In the genomic region with DNA sequence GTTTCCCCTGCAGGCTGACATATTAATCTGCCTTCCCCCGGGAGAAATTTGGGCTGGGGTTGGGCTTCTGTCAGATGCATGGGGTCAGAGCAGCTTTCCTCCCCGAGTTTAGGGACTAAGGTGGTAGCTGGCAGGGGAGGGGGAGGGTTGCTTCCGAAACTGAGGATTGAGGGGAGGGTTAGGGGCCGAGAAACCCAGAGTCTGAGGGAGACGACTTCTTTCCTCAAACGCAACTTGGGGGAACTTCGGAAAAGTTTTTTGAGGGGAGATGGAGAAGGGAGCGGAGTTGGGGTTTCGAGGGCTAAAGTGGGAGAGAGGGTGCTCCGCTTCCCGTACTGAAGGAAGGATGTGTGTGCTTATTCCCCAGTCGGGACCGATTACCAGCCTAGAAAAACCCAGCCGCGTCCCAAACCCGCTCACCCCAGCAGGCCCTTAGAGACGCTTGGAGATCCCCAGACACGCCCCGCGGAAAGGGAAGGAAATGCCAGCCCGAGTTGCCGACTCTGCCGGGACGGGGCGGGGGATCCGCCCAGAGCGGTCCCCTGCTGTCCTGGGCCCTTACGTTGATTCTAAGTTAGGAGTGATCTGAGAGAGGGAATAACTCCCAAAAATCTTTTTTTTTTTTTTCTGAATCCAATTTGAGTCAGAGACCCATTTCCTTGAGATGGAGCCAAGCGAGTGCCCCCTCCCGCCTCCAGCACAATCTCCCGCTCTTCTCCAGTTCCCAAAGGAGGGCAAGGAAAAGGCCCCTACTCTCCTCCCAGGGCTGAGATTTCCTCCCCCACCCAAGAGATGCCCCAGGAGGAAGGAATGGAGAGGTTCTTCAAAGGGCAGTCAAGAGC, we compare ENCODE assay signal across 1 cellular context.
TF ChIP-seq lines count a peak whose summit lies in the region.

No MANE protein-coding gene starts in this region.

TF ChIP-seq in K562, 482 proteins besides CTCF, POLR2A, EP300 and RAD21 (continued from another document):
- TF ChIP-seq, protein P1, sequence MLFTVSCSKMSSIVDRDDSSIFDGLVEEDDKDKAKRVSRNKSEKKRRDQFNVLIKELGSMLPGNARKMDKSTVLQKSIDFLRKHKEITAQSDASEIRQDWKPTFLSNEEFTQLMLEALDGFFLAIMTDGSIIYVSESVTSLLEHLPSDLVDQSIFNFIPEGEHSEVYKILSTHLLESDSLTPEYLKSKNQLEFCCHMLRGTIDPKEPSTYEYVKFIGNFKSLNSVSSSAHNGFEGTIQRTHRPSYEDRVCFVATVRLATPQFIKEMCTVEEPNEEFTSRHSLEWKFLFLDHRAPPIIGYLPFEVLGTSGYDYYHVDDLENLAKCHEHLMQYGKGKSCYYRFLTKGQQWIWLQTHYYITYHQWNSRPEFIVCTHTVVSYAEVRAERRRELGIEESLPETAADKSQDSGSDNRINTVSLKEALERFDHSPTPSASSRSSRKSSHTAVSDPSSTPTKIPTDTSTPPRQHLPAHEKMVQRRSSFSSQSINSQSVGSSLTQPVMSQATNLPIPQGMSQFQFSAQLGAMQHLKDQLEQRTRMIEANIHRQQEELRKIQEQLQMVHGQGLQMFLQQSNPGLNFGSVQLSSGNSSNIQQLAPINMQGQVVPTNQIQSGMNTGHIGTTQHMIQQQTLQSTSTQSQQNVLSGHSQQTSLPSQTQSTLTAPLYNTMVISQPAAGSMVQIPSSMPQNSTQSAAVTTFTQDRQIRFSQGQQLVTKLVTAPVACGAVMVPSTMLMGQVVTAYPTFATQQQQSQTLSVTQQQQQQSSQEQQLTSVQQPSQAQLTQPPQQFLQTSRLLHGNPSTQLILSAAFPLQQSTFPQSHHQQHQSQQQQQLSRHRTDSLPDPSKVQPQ (CRISPR knock-in tag; IDR thresholded peaks at IDR 0.05; ENCODE audit: borderline replicate concordance): no peak
- TF ChIP-seq, protein P2, sequence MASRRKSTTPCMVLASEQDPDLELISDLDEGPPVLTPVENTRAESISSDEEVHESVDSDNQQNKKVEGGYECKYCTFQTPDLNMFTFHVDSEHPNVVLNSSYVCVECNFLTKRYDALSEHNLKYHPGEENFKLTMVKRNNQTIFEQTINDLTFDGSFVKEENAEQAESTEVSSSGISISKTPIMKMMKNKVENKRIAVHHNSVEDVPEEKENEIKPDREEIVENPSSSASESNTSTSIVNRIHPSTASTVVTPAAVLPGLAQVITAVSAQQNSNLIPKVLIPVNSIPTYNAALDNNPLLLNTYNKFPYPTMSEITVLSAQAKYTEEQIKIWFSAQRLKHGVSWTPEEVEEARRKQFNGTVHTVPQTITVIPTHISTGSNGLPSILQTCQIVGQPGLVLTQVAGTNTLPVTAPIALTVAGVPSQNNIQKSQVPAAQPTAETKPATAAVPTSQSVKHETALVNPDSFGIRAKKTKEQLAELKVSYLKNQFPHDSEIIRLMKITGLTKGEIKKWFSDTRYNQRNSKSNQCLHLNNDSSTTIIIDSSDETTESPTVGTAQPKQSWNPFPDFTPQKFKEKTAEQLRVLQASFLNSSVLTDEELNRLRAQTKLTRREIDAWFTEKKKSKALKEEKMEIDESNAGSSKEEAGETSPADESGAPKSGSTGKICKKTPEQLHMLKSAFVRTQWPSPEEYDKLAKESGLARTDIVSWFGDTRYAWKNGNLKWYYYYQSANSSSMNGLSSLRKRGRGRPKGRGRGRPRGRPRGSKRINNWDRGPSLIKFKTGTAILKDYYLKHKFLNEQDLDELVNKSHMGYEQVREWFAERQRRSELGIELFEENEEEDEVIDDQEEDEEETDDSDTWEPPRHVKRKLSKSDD (conservative IDR thresholded peaks at IDR 0.05; ENCODE audit: low read length): no peak
- TF ChIP-seq, protein P3, sequence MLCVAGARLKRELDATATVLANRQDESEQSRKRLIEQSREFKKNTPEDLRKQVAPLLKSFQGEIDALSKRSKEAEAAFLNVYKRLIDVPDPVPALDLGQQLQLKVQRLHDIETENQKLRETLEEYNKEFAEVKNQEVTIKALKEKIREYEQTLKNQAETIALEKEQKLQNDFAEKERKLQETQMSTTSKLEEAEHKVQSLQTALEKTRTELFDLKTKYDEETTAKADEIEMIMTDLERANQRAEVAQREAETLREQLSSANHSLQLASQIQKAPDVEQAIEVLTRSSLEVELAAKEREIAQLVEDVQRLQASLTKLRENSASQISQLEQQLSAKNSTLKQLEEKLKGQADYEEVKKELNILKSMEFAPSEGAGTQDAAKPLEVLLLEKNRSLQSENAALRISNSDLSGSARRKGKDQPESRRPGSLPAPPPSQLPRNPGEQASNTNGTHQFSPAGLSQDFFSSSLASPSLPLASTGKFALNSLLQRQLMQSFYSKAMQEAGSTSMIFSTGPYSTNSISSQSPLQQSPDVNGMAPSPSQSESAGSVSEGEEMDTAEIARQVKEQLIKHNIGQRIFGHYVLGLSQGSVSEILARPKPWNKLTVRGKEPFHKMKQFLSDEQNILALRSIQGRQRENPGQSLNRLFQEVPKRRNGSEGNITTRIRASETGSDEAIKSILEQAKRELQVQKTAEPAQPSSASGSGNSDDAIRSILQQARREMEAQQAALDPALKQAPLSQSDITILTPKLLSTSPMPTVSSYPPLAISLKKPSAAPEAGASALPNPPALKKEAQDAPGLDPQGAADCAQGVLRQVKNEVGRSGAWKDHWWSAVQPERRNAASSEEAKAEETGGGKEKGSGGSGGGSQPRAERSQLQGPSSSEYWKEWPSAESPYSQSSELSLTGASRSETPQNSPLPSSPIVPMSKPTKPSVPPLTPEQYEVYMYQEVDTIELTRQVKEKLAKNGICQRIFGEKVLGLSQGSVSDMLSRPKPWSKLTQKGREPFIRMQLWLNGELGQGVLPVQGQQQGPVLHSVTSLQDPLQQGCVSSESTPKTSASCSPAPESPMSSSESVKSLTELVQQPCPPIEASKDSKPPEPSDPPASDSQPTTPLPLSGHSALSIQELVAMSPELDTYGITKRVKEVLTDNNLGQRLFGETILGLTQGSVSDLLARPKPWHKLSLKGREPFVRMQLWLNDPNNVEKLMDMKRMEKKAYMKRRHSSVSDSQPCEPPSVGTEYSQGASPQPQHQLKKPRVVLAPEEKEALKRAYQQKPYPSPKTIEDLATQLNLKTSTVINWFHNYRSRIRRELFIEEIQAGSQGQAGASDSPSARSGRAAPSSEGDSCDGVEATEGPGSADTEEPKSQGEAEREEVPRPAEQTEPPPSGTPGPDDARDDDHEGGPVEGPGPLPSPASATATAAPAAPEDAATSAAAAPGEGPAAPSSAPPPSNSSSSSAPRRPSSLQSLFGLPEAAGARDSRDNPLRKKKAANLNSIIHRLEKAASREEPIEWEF (CRISPR knock-in tag; IDR thresholded peaks at IDR 0.05): no peak
- TF ChIP-seq RFX7 (CRISPR knock-in tag; IDR thresholded peaks at IDR 0.05) (no peak), ZNF24 (IDR thresholded peaks at IDR 0.05) (no peak), PURB (CRISPR knock-in tag; IDR thresholded peaks at IDR 0.05; ENCODE audit: low read depth) (no peak), HNRNPL (IDR thresholded peaks at IDR 0.05; ENCODE audit: low read depth, low read length) (no peak), SMARCB1 (IDR thresholded peaks at IDR 0.05; ENCODE audit: insufficient read length, low read depth) (no peak), SNRNP70 (optimal IDR thresholded peaks at IDR 0.05; ENCODE audit: low read depth, low read length) (no peak), ZBTB40 (IDR thresholded peaks at IDR 0.05) (no peak), ZBTB40 (CRISPR knock-in tag; IDR thresholded peaks at IDR 0.05) (no peak)
- TF ChIP-seq, protein P4, sequence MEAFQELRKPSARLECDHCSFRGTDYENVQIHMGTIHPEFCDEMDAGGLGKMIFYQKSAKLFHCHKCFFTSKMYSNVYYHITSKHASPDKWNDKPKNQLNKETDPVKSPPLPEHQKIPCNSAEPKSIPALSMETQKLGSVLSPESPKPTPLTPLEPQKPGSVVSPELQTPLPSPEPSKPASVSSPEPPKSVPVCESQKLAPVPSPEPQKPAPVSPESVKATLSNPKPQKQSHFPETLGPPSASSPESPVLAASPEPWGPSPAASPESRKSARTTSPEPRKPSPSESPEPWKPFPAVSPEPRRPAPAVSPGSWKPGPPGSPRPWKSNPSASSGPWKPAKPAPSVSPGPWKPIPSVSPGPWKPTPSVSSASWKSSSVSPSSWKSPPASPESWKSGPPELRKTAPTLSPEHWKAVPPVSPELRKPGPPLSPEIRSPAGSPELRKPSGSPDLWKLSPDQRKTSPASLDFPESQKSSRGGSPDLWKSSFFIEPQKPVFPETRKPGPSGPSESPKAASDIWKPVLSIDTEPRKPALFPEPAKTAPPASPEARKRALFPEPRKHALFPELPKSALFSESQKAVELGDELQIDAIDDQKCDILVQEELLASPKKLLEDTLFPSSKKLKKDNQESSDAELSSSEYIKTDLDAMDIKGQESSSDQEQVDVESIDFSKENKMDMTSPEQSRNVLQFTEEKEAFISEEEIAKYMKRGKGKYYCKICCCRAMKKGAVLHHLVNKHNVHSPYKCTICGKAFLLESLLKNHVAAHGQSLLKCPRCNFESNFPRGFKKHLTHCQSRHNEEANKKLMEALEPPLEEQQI (IDR thresholded peaks at IDR 0.05): no peak
